In the genomic region with DNA sequence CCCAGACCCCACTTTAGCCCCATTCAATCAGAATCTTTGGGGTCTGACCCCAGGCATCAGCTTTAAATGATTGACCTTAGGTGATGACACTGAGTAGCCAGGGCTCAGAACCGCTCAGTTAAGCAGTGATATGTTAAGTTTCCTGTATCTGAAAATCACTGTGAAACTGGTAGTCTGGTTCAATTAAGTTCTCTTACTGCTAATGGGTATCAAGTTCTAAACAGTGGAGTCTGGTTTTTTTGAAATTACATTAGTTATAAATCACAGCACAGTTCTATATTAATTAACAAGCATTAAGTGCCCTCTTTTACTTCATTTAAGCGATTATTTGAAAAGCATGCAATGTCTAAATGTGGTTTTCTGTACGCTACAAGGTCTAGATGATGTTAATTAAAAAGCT, we compare ENCODE assay signal across 23 cellular contexts.
DNase-seq lines count a peak whose midpoint lies in the region; ATAC-seq and TF ChIP-seq lines count a peak whose summit lies in the region.
"Had no signal": no experiment of that assay in that cellular context is flagged by ENCODE, and none has a peak within 500 bp of the region (broad histone marks: within the 10 kb centered on the region; RNA-seq: fewer than 3 reads in every experiment).

No MANE protein-coding gene starts in this region.

- intact Hi-C loops in activated naive CD4-positive, alpha-beta T cell treated with anti-CD3 and anti-CD28 coated beads for 36 hours (cut with micrococcal nuclease): loop anchor here (1.0 kb wide), 1 partner anchor 13 kb away; no protein-coding TSS in a partner anchor
- intact Hi-C loops in esophagus squamous epithelium (cut with DNase I): no loop called here

- peaks cover 79% of the 10 kb centered on the region for H3K4me1 Mint-ChIP-seq in activated naive CD4-positive, alpha-beta T cell treated with anti-CD3 and anti-CD28 coated beads for 36 hours (ENCODE audit: low read depth)

- DNase-seq in activated naive CD4-positive, alpha-beta T cell treated with anti-CD3 and anti-CD28 coated beads for 36 hours: no peak
- no peak for DNase-seq in activated naive CD4-positive, alpha-beta T cell treated with anti-CD3 and anti-CD28 coated beads, Interleukin-2, amount 50 U/mL, for 72 hours (ENCODE audit: low spot score in 2 of 2)
- no peak for DNase-seq in effector memory CD4-positive, alpha-beta T cell
- no peak for DNase-seq in stimulated activated naive CD8-positive, alpha-beta T cell treated with anti-CD3 and anti-CD28 coated beads, Interleukin-15, Interleukin-2, amounts not matched to agents 100 U/mL and 50 U/mL, for 24 hours
- DNase-seq in esophagus squamous epithelium (lab: John Stamatoyannopoulos, UW): no peak
- DNase-seq in NCI-H1694 (lab: John Stamatoyannopoulos, UW): no peak
- DNase-seq in HEK293T (ENCODE audit: extremely low spot score): no peak
- DNase-seq: activated CD4-positive, alpha-beta T cell treated with anti-CD3 and anti-CD28 coated beads for 4 hours; adrenal gland; kidney; NCI-H1436; NCI-H446 treated with DMSO at 0.1 percent for 48 hours; nephron progenitor cell; ovary; substantia nigra; upper lobe of left lung had no signal

- no peaks in the 10 kb centered on the region for H3K9me3 Mint-ChIP-seq in activated naive CD4-positive, alpha-beta T cell treated with anti-CD3 and anti-CD28 coated beads for 36 hours
- H3K9me3 Mint-ChIP-seq in activated naive CD4-positive, alpha-beta T cell treated with anti-CD3 and anti-CD28 coated beads, Interleukin-2, amount 50 U/mL, for 72 hours: no peaks in the 10 kb centered on the region
- H3K9me3 Mint-ChIP-seq: brain, GM23338, mesothelial cell of epicardium, nephron progenitor cell had no signal

- no peak overlapping the region for H3K4me3 ChIP-seq in effector memory CD4-positive, alpha-beta T cell (ENCODE audit: insufficient read depth, low read depth, low read length, poor library complexity, severe bottlenecking)
- H3K4me3 ChIP-seq in esophagus squamous epithelium: no peak overlapping the region
- H3K4me3 ChIP-seq: adrenal gland, GM23338, ovary, SK-N-MC, smooth muscle cell, upper lobe of left lung had no signal

- H3K27me3 ChIP-seq in effector memory CD4-positive, alpha-beta T cell (replicated peaks; ENCODE audit: control insufficient read depth, insufficient read depth, low read length, poor library complexity, severe bottlenecking): no peaks in the 10 kb centered on the region
- no peaks in the 10 kb centered on the region for H3K27me3 ChIP-seq in esophagus squamous epithelium
- H3K27me3 ChIP-seq: adrenal gland, ovary, upper lobe of left lung had no signal

- CTCF ChIA-PET in activated naive CD4-positive, alpha-beta T cell treated with anti-CD3 and anti-CD28 coated beads for 36 hours (lab: Charles Lee): interaction anchor here (0.6 to 4.3 kb wide), 3 partner anchors 18 to 49 kb away, joined by 3 to 14 read pairs (median 3); a partner anchor contains a TSS
- CTCF ChIA-PET in HEK293T (lab: Yijun Ruan, JAX): interaction anchor here (0.6 to 0.7 kb wide), 2 partner anchors 298 to 1330 kb away, joined by 3 to 5 read pairs; no protein-coding TSS in a partner anchor

- no peaks in the 10 kb centered on the region for H3K27me3 Mint-ChIP-seq in activated naive CD4-positive, alpha-beta T cell treated with anti-CD3 and anti-CD28 coated beads for 36 hours (ENCODE audit: low read depth)
- H3K27me3 Mint-ChIP-seq: brain had no signal

- H3K9me3 ChIP-seq in effector memory CD4-positive, alpha-beta T cell (ENCODE audit: control insufficient read depth, low read length): no peaks in the 10 kb centered on the region
- H3K9me3 ChIP-seq in esophagus squamous epithelium: no peaks in the 10 kb centered on the region
- H3K9me3 ChIP-seq: adrenal gland, ovary, upper lobe of left lung had no signal

- peaks cover 14% of the 10 kb centered on the region for H3K4me1 ChIP-seq in effector memory CD4-positive, alpha-beta T cell (ENCODE audit: control insufficient read depth, insufficient read depth, low read length, poor library complexity, severe bottlenecking)
- H3K4me1 ChIP-seq in esophagus squamous epithelium: peaks cover 0 to 5% (median 0%) of the 10 kb centered on the region in 3 donors

- peaks cover 13% of the 10 kb centered on the region for H3K36me3 Mint-ChIP-seq in activated naive CD4-positive, alpha-beta T cell treated with anti-CD3 and anti-CD28 coated beads for 36 hours (ENCODE audit: low read depth)
- peaks cover 7 to 23% of the 10 kb centered on the region in 2 donors for H3K36me3 Mint-ChIP-seq in activated naive CD4-positive, alpha-beta T cell treated with anti-CD3 and anti-CD28 coated beads, Interleukin-2, amount 50 U/mL, for 72 hours

- H3K4me3 Mint-ChIP-seq in activated naive CD4-positive, alpha-beta T cell treated with anti-CD3 and anti-CD28 coated beads for 36 hours: no peak overlapping the region
- H3K4me3 Mint-ChIP-seq: brain, GM23338, mesothelial cell of epicardium, nephron progenitor cell had no signal

- POLR2A ChIA-PET in HEK293T (lab: Yijun Ruan, JAX): no interaction called here

- no peak for TF ChIP-seq POLR2A in esophagus squamous epithelium (IDR thresholded peaks at IDR 0.05)

- H3K36me3 ChIP-seq in effector memory CD4-positive, alpha-beta T cell (ENCODE audit: control insufficient read depth, insufficient read depth, low read length): peaks cover 6% of the 10 kb centered on the region
- peaks cover 0 to 47% (median 0%) of the 10 kb centered on the region in 3 donors for H3K36me3 ChIP-seq in esophagus squamous epithelium
- H3K36me3 ChIP-seq: adrenal gland, ovary had no signal

- peak overlapping the region; percentile 27 for H3K27ac ChIP-seq in effector memory CD4-positive, alpha-beta T cell (ENCODE audit: insufficient read depth, low read length, poor library complexity, severe bottlenecking)
- H3K27ac ChIP-seq in esophagus squamous epithelium: no peak overlapping the region
- H3K27ac ChIP-seq: adrenal gland, ovary, RWPE1, SK-N-MC had no signal

- no peak for TF ChIP-seq CTCF in esophagus squamous epithelium (IDR thresholded peaks at IDR 0.05)

- H3K27ac Mint-ChIP-seq in activated naive CD4-positive, alpha-beta T cell treated with anti-CD3 and anti-CD28 coated beads for 36 hours: peak overlapping the region; percentile 78
- no peak overlapping the region for H3K27ac Mint-ChIP-seq in activated naive CD4-positive, alpha-beta T cell treated with anti-CD3 and anti-CD28 coated beads, Interleukin-2, amount 50 U/mL, for 72 hours
- H3K27ac Mint-ChIP-seq: GM23338, mesothelial cell of epicardium, nephron progenitor cell had no signal

- 88 to 94% methylated on average over 3 of the region's 3 CpGs for WGBS in esophagus squamous epithelium, 2 donors

- no peak for ATAC-seq in activated naive CD4-positive, alpha-beta T cell treated with anti-CD3 and anti-CD28 coated beads, Interleukin-2, amount 50 U/mL, for 72 hours
- no peak for ATAC-seq in SK-N-SH treated with all-trans-retinoic acid at 6 μM for 48 hours
- ATAC-seq in stimulated activated naive CD8-positive, alpha-beta T cell treated with anti-CD3 and anti-CD28 coated beads, Interleukin-15, Interleukin-2, amounts not matched to agents 100 U/mL and 50 U/mL, for 24 hours: peak; percentile 39
- ATAC-seq: GM23338 had no signal

TF ChIP-seq in SK-N-SH treated with all-trans-retinoic acid at 6 μM for 48 hours, 23 proteins besides CTCF, POLR2A, EP300 and RAD21:
- TF ChIP-seq ISL1 (CRISPR knock-in tag; IDR thresholded peaks at IDR 0.05): no peak
- no peak for TF ChIP-seq RARB (CRISPR knock-in tag; IDR thresholded peaks at IDR 0.05)
- TF ChIP-seq TCF4 (CRISPR knock-in tag; IDR thresholded peaks at IDR 0.05; ENCODE audit: borderline replicate concordance): peak; percentile 66
- TF ChIP-seq ZNF565 (CRISPR knock-in tag; conservative IDR thresholded peaks at IDR 0.05; ENCODE audit: low read depth): no peak
- TF ChIP-seq ZFP3 (CRISPR knock-in tag; IDR thresholded peaks at IDR 0.05): no peak
TF ChIP-seq in SK-N-SH treated with all-trans-retinoic acid at 6 μM for 48 hours: peak in this region for 1.

TF ChIP-seq in HEK293T, 16 proteins besides CTCF, POLR2A, EP300 and RAD21:
- TF ChIP-seq NFRKB (IDR thresholded peaks at IDR 0.05) (no peak), PKNOX1 (IDR thresholded peaks at IDR 0.05) (no peak), TARDBP (IDR thresholded peaks at IDR 0.05) (no peak), ZNF384 (IDR thresholded peaks at IDR 0.05) (no peak), L3MBTL2 (conservative IDR thresholded peaks at IDR 0.05) (no peak), CTBP1 (IDR thresholded peaks at IDR 0.05; ENCODE audit: borderline replicate concordance) (no peak), ELF4 (IDR thresholded peaks at IDR 0.05) (no peak)
TF ChIP-seq in HEK293T: peak in this region for 0.
